In genomic region chr16:28259091-28259780, GRCh38 we compare ENCODE assay signal across 15 cellular contexts. TPM values are rescaled to one million over a fixed set of nuclear protein-coding genes. Genes with fewer than 3 reads are reported as not detected.
DNase-seq lines count a peak whose midpoint lies in the region; ATAC-seq and TF ChIP-seq lines count a peak whose summit lies in the region.
"Had no signal": no experiment of that assay in that cellular context is flagged by ENCODE, and none has a peak within 500 bp of the region (broad histone marks: within the 10 kb centered on the region; RNA-seq: fewer than 3 reads in every experiment).

No MANE protein-coding gene starts in this region.

- no peaks in the 10 kb centered on the region for H3K79me2 ChIP-seq in neural cell (replicated peaks; ENCODE audit: insufficient read depth, low read length)

- H3K4me2 ChIP-seq in BLaER1 treated with 17β-estradiol and CSF1 and Interleukin-3, amounts not matched to agents 10 nM and 100 nM = peak overlapping the region; percentile 38 to 77 (median 63); a peak in 20 of 22 replicates
- no peak overlapping the region for H3K4me2 ChIP-seq in neural cell (ENCODE audit: low read length)

- no peaks in the 10 kb centered on the region for H3F3A ChIP-seq in neural cell (ENCODE audit: insufficient read depth, low read length, poor library complexity, severe bottlenecking)

- peaks cover 11 to 49% (median 31%) of the 10 kb centered on the region in 10 experiments; a peak in 19 of 20 replicates for H3K4me1 ChIP-seq in BLaER1 treated with 17β-estradiol and CSF1 and Interleukin-3, amounts not matched to agents 10 nM and 100 nM
- H3K4me1 ChIP-seq in HUES48 (ENCODE audit: control insufficient read depth, insufficient read depth, low read length) = peaks cover 38% of the 10 kb centered on the region
- H3K4me1 ChIP-seq: transverse colon had no signal

- H3K9me2 ChIP-seq in neural cell (ENCODE audit: insufficient read depth, low read length) = no peaks in the 10 kb centered on the region

- H3K27ac ChIP-seq in BLaER1 treated with 17β-estradiol and CSF1 and Interleukin-3, amounts not matched to agents 10 nM and 100 nM = no peak overlapping the region
- H3K27ac ChIP-seq in HUES48 (ENCODE audit: low read depth, low read length) = no peak overlapping the region
- H3K27ac ChIP-seq in neural cell (ENCODE audit: low read length) = no peak overlapping the region
- H3K27ac ChIP-seq: transverse colon had no signal

- H4K20me1 ChIP-seq in BLaER1 treated with 17β-estradiol and CSF1 and Interleukin-3, amounts not matched to agents 10 nM and 100 nM = no peaks in the 10 kb centered on the region
- no peaks in the 10 kb centered on the region for H4K20me1 ChIP-seq in neural cell (ENCODE audit: insufficient read depth)

- H3K36me3 ChIP-seq in BLaER1 treated with 17β-estradiol and CSF1 and Interleukin-3, amounts not matched to agents 10 nM and 100 nM = no peaks in the 10 kb centered on the region
- no peaks in the 10 kb centered on the region for H3K36me3 ChIP-seq in HUES48 (ENCODE audit: control insufficient read depth, insufficient read depth, low read length)
- no peaks in the 10 kb centered on the region for H3K36me3 ChIP-seq in neural cell (ENCODE audit: insufficient read depth, low read length)
- H3K36me3 ChIP-seq: transverse colon had no signal

- TF ChIP-seq CTCF in neural cell (IDR thresholded peaks at IDR 0.05; ENCODE audit: poor library complexity, severe bottlenecking) = no peak

- H2AFZ ChIP-seq in neural cell (ENCODE audit: low read depth, low read length) = no peak overlapping the region

- intact Hi-C loops in Right ventricle myocardium superior (cut with DNase I) = no loop called here

- TF ChIP-seq EP300 in neural cell (conservative IDR thresholded peaks at IDR 0.05; ENCODE audit: poor library complexity, severe bottlenecking) = no peak

- H3K9me3 ChIP-seq in BLaER1 treated with 17β-estradiol and CSF1 and Interleukin-3, amounts not matched to agents 10 nM and 100 nM (replicated peaks in 1 of 11) = peaks cover 0 to 4% (median 0%) of the 10 kb centered on the region in 11 experiments; a peak in 1 of 22 replicates
- no peaks in the 10 kb centered on the region for H3K9me3 ChIP-seq in HUES48 (ENCODE audit: control insufficient read depth, insufficient read depth, low read length)
- H3K9me3 ChIP-seq in neural cell (ENCODE audit: low read length) = no peaks in the 10 kb centered on the region
- H3K9me3 ChIP-seq: transverse colon had no signal

- DNase-seq in Right ventricle myocardium superior (no peak), COLO829 (ENCODE audit: low spot score) (no peak), OCI-M1 (lab: John Stamatoyannopoulos, UW) (no peak), DMS 273 treated with DMSO at 0.1 percent for 48 hours (lab: John Stamatoyannopoulos, UW) (no peak), SIG-M5 treated with dmso at 0.1 percent for 504 hours (lab: John Stamatoyannopoulos, UW; ENCODE audit: unreplicated experiment) (no peak)
- DNase-seq: activated CD4-positive, CD25-positive, alpha-beta regulatory T cell treated with anti-CD3 and anti-CD28 coated beads, Interleukin-2, amount 50 U/mL, for 72 hours; NCI-H2029; stimulated activated CD4-positive, alpha-beta T cell treated with anti-CD3 and anti-CD28 coated beads, Interleukin-2, amount 100 ng/mL, for 48 hours; stimulated activated CD8-positive, alpha-beta memory T cell treated with anti-CD3 and anti-CD28 coated beads, Interleukin-4, amount 100 ng/mL, for 48 hours; transverse colon had no signal

- H3K4me3 ChIP-seq in BLaER1 treated with 17β-estradiol and CSF1 and Interleukin-3, amounts not matched to agents 10 nM and 100 nM = no peak overlapping the region
- H3K4me3 ChIP-seq in HUES48 (ENCODE audit: low read depth, low read length) (peak overlapping the region; percentile 2; the same call in 1 of the 2 replicates), neural cell (ENCODE audit: low read length) (peak overlapping the region; percentile 59)
- H3K4me3 ChIP-seq: transverse colon had no signal

- peak; percentile 33 for ATAC-seq in Right ventricle myocardium superior (ENCODE audit: poor library complexity)
- ATAC-seq: activated naive CD4-positive, alpha-beta T cell treated with anti-CD3 and anti-CD28 coated beads, Interleukin-2, amount 50 U/mL, for 72 hours had no signal

- peak overlapping the region in 6 of 11 experiments; percentile 18 to 50 (median 30); a peak in 2 of 22 replicates for H3K9ac ChIP-seq in BLaER1 treated with 17β-estradiol and CSF1 and Interleukin-3, amounts not matched to agents 10 nM and 100 nM
- H3K9ac ChIP-seq in HUES48 (ENCODE audit: low read depth, low read length) (no peak overlapping the region), neural cell (ENCODE audit: low read length) (peak overlapping the region; percentile 53)

- H3K27me3 ChIP-seq in BLaER1 treated with 17β-estradiol and CSF1 and Interleukin-3, amounts not matched to agents 10 nM and 100 nM = no peaks in the 10 kb centered on the region
- H3K27me3 ChIP-seq in HUES48 (ENCODE audit: control insufficient read depth, insufficient read depth, low read length) (no peaks in the 10 kb centered on the region), neural cell (ENCODE audit: insufficient read depth, low read depth, low read length) (no peaks in the 10 kb centered on the region)

- TF ChIP-seq RAD21 in neural cell (conservative IDR thresholded peaks at IDR 0.05) = no peak

TF ChIP-seq in neural cell, 6 proteins besides CTCF, POLR2A, EP300 and RAD21:
- TF ChIP-seq REST (IDR thresholded peaks at IDR 0.05; ENCODE audit: borderline replicate concordance) (no peak), TAF1 (IDR thresholded peaks at IDR 0.05; ENCODE audit: low read depth) (no peak), SMC3 (conservative IDR thresholded peaks at IDR 0.05; ENCODE audit: poor library complexity) (no peak), EZH2 (IDR thresholded peaks at IDR 0.05; ENCODE audit: borderline replicate concordance, insufficient read depth, low read length, poor library complexity, severe bottlenecking) (no peak), POLR2AphosphoS5 (IDR thresholded peaks at IDR 0.05) (no peak), MXI1 (conservative IDR thresholded peaks at IDR 0.05; ENCODE audit: poor library complexity, severe bottlenecking) (no peak)

RNA-seq across cellular contexts. Expression of gene SBK1, which starts 33.1 kb away (rescaled TPM):
- 2.0 TPM for total RNA-seq in Right ventricle myocardium superior
- polyA plus RNA-seq in neural cell = 18.2 and 27.4 TPM in 2 replicates
- polyA minus RNA-seq in neural cell = 65.5 and 69.1 TPM in 2 replicates
- total RNA-seq: RPMI7951 had no signal

RNA-seq across cellular contexts. Expression of gene XPO6, which starts 47.5 kb away (rescaled TPM):
- 25.2 TPM for total RNA-seq in Right ventricle myocardium superior
- 104 and 127 TPM in 2 replicates for polyA plus RNA-seq in neural cell
- 186 and 196 TPM in 2 replicates for polyA minus RNA-seq in neural cell

Comparison
In these comparisons a context has a peak if more than half of its experiments do, and no peak if none do; other contexts are left out.
1. H3K4me3 ChIP-seq: peak in HUES48 (single experiment) and neural cell (single experiment); none in BLaER1 treated with 17β-estradiol and CSF1 and Interleukin-3, amounts not matched to agents 10 nM and 100 nM (0 of 10).